ENCODE assay signal across 1 cellular context in the genomic region with DNA sequence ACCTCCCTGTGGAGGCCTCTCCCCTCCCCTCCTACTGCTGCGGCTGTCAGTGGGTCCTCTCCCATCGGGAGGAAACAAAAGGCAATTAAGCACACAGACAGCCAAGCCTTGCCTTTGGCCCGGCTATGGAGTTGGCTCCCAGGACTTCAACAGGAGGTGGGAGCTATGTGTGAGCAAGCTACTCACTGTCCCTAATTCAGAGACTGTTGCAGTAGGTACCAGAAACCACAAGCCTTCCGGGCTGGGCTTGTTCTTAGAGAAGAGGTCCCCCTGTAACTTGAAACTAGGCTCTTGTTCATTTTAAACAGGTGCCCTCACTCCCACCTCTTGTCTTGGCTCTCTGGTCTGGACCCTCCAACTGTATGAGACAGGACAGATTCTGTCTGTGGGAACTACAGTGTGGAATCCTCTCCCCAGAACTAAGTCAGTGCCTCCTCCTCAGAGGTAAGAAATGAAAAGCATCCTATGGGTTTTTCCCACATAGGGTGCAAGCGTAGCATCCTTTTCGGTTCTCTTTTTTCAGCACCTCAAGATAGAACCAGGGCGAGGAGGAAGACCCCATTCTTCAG.
TF ChIP-seq lines count a peak whose summit lies in the region.

No MANE protein-coding gene starts in this region.

TF ChIP-seq in GM23338, 12 proteins besides CTCF, POLR2A, EP300 and RAD21 (continued from another document):
- TF ChIP-seq, protein P1, sequence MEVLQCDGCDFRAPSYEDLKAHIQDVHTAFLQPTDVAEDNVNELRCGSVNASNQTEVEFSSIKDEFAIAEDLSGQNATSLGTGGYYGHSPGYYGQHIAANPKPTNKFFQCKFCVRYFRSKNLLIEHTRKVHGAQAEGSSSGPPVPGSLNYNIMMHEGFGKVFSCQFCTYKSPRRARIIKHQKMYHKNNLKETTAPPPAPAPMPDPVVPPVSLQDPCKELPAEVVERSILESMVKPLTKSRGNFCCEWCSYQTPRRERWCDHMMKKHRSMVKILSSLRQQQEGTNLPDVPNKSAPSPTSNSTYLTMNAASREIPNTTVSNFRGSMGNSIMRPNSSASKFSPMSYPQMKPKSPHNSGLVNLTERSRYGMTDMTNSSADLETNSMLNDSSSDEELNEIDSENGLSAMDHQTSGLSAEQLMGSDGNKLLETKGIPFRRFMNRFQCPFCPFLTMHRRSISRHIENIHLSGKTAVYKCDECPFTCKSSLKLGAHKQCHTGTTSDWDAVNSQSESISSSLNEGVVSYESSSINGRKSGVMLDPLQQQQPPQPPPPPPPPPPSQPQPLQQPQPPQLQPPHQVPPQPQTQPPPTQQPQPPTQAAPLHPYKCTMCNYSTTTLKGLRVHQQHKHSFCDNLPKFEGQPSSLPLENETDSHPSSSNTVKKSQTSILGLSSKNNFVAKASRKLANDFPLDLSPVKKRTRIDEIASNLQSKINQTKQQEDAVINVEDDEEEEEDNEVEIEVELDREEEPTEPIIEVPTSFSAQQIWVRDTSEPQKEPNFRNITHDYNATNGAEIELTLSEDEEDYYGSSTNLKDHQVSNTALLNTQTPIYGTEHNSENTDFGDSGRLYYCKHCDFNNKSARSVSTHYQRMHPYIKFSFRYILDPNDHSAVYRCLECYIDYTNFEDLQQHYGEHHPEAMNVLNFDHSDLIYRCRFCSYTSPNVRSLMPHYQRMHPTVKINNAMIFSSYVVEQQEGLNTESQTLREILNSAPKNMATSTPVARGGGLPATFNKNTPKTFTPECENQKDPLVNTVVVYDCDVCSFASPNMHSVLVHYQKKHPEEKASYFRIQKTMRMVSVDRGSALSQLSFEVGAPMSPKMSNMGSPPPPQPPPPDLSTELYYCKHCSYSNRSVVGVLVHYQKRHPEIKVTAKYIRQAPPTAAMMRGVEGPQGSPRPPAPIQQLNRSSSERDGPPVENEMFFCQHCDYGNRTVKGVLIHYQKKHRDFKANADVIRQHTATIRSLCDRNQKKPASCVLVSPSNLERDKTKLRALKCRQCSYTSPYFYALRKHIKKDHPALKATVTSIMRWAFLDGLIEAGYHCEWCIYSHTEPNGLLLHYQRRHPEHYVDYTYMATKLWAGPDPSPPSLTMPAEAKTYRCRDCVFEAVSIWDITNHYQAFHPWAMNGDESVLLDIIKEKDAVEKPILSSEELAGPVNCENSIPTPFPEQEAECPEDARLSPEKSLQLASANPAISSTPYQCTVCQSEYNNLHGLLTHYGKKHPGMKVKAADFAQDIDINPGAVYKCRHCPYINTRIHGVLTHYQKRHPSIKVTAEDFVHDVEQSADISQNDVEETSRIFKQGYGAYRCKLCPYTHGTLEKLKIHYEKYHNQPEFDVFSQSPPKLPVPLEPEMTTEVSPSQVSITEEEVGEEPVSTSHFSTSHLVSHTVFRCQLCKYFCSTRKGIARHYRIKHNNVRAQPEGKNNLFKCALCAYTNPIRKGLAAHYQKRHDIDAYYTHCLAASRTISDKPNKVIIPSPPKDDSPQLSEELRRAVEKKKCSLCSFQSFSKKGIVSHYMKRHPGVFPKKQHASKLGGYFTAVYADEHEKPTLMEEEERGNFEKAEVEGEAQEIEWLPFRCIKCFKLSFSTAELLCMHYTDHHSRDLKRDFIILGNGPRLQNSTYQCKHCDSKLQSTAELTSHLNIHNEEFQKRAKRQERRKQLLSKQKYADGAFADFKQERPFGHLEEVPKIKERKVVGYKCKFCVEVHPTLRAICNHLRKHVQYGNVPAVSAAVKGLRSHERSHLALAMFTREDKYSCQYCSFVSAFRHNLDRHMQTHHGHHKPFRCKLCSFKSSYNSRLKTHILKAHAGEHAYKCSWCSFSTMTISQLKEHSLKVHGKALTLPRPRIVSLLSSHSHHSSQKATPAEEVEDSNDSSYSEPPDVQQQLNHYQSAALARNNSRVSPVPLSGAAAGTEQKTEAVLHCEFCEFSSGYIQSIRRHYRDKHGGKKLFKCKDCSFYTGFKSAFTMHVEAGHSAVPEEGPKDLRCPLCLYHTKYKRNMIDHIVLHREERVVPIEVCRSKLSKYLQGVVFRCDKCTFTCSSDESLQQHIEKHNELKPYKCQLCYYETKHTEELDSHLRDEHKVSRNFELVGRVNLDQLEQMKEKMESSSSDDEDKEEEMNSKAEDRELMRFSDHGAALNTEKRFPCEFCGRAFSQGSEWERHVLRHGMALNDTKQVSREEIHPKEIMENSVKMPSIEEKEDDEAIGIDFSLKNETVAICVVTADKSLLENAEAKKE (CRISPR knock-in tag; IDR thresholded peaks at IDR 0.05), result no peak
- no peak for TF ChIP-seq ZNF331 (CRISPR knock-in tag; IDR thresholded peaks at IDR 0.05; ENCODE audit: low read depth)
- no peak for TF ChIP-seq ETS1 (IDR thresholded peaks at IDR 0.05)
- TF ChIP-seq CREB1 (CRISPR knock-in tag; IDR thresholded peaks at IDR 0.05; ENCODE audit: low read depth), result no peak
- TF ChIP-seq EZH2 (IDR thresholded peaks at IDR 0.05; ENCODE audit: low read depth, unreplicated experiment), result no peak
